ENCODE assay signal across 19 cellular contexts in the genomic region with DNA sequence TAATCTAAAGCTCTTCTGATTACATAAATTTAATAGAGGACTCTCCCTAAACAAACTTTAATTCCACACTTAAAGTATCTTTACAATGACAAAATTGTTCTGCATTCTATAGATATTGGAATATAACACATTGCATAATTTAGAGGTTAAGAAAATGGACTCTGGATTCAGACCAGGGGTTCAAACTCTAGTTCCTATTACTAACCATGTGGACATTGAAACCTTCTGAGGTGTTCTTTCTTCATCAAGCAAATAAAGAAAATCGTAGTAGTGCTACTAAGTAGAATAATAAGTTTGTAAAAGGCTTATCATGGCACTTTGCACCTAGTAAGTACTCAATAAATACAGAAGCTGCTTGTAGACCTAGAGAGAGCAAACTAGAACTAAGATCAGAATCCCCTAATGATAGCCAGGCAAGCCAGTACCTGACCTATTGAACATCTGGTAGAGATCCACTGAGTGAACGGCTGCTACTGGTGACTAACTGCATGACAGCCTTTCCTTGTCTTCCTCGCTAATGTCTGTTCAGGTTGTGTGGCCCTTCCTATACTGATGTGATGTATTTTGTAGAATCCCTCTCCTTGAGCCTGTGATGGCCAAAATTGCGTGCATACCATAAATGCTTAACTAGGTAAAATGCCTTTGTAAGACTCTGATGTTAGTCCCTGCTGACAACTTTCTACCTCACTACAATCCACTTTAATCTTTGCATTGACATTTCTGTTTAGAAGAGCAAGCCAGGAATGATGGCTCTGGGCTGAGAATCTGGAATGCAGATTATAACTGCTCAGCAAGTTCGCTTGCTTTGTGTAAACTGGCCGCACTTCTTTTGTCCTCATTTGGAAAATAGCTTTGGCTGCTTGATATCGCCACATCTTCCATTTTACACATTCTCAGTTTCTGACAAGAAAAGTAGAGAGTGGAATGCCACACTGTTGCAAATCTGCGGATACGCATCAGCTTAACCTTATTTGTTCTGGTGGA.
A peak's percentile ranks its signal among the peaks of the same experiment; 100 is the strongest.
DNase-seq lines count a peak whose midpoint lies in the region; ATAC-seq, FAIRE-seq and TF ChIP-seq lines count a peak whose summit lies in the region.
"Had no signal": no experiment of that assay in that cellular context is flagged by ENCODE, and none has a peak within 500 bp of the region (broad histone marks: within the 10 kb centered on the region; RNA-seq: fewer than 3 reads in every experiment).

No MANE protein-coding gene starts in this region.

- TF ChIP-seq POLR2A in HepG2 (IDR thresholded peaks at IDR 0.05; ENCODE audit: insufficient read depth in 1 of 2, low read depth in 2 of 2, low read length in 2 of 2) = no peak

- no peak for TF ChIP-seq CTCF in liver (IDR thresholded peaks at IDR 0.05; ENCODE audit: low read depth, low read length, missing input control)
- no peak for TF ChIP-seq CTCF in HepG2 (CRISPR knock-in tag; IDR thresholded peaks at IDR 0.05)

- H3K9me3 ChIP-seq in liver (ENCODE audit: control insufficient read depth in 4 of 4, low read length in 3 of 4) (peaks cover 0 to 7% (median 2%) of the 10 kb centered on the region in 4 donors), HepG2 (ENCODE audit: low read length) (peaks cover 5% of the 10 kb centered on the region; the same call in 1 of the 2 replicates), HAP-1 (no peaks in the 10 kb centered on the region)
- H3K9me3 ChIP-seq: BE2C had no signal

- H3K9ac ChIP-seq in liver (ENCODE audit: low read depth in 1 of 2, low read length in 2 of 2) = no peak overlapping the region
- H3K9ac ChIP-seq in HepG2 (ENCODE audit: insufficient read depth, low read depth, low read length) = no peak overlapping the region
- no peak overlapping the region for H3K9ac ChIP-seq in rectal smooth muscle tissue (ENCODE audit: low read length)
- H3K9ac ChIP-seq: GM23248 had no signal

- TF ChIP-seq EP300 in HepG2 (IDR thresholded peaks at IDR 0.05; ENCODE audit: low read depth in 2 of 2, low read length in 2 of 2) (no peak), HepG2 (CRISPR knock-in tag; IDR thresholded peaks at IDR 0.05; ENCODE audit: borderline replicate concordance) (no peak)

- H3K4me1 ChIP-seq in liver (ENCODE audit: control insufficient read depth in 4 of 4, insufficient read depth in 4 of 4, low read length in 3 of 4) (peaks cover 0 to 6% (median 2%) of the 10 kb centered on the region in 4 donors), HepG2 (ENCODE audit: insufficient read depth, low read length) (no peaks in the 10 kb centered on the region), rectal smooth muscle tissue (ENCODE audit: control insufficient read depth, insufficient read depth, low read length) (peaks cover 20% of the 10 kb centered on the region), HAP-1 (no peaks in the 10 kb centered on the region)
- H3K4me1 ChIP-seq: BE2C had no signal

- H3K4me3 ChIP-seq in liver (ENCODE audit: low read depth in 1 of 3, low read length in 3 of 3) (no peak overlapping the region), HepG2 (replicated peaks in 1 of 3; ENCODE audit: insufficient read depth in 1 of 3, low read depth in 2 of 3, low read length in 3 of 3) (no peak overlapping the region), rectal smooth muscle tissue (ENCODE audit: low read length) (no peak overlapping the region), HAP-1 (no peak overlapping the region)
- H3K4me3 ChIP-seq: GM23248 had no signal

- POLR2A ChIA-PET in HepG2 (lab: Yijun Ruan, JAX) = no interaction called here

- H3K27me3 ChIP-seq in liver (ENCODE audit: control insufficient read depth in 4 of 4, insufficient read depth in 4 of 4, low read length in 3 of 4) (no peaks in the 10 kb centered on the region), HepG2 (ENCODE audit: control insufficient read depth in 1 of 2, insufficient read depth in 2 of 2, low read length in 2 of 2) (peaks cover 0 to 3% of the 10 kb centered on the region in 2 experiments; a peak in 2 of 5 replicates), rectal smooth muscle tissue (ENCODE audit: control insufficient read depth, insufficient read depth, low read length) (no peaks in the 10 kb centered on the region), HAP-1 (ENCODE audit: low read depth) (0 out of 2 replicates have a peak, but pooled peaks cover 4% of the 10 kb centered on the region)
- H3K27me3 ChIP-seq: BE2C had no signal

- ATAC-seq in HepG2 (no peak), left lobe of liver (peak; percentile 69), GM21786 (IDR thresholded peaks at IDR 0.05; ENCODE audit: unreplicated experiment) (no peak)
- ATAC-seq: HCT116, Panc1 had no signal

- no TSS peak for BruUV-seq in HepG2 (replicated peaks; lab: Mats Ljungman, UMichigan)

- WGBS in liver = 83% methylated on average over 9 of the region's 9 CpGs
- WGBS in HepG2 (ENCODE audit: low lambda C conversion rate) = 53% methylated on average over 9 of the region's 9 CpGs

- H2AFZ ChIP-seq in HepG2 (ENCODE audit: low read length) = no peak overlapping the region
- H2AFZ ChIP-seq: GM23248 had no signal

- CTCF ChIA-PET in HepG2 (lab: Yijun Ruan, JAX; ENCODE audit: low intra/inter-chr PET ratio, low total read pairs) = no interaction called here

- intact Hi-C loops in HepG2 (cut with micrococcal nuclease; ENCODE audit: unreplicated experiment) = no loop called here

- TF ChIP-seq RAD21 in liver (IDR thresholded peaks at IDR 0.05) (no peak), HepG2 (CRISPR knock-in tag; IDR thresholded peaks at IDR 0.05) (no peak)

- H3K27ac ChIP-seq in liver (ENCODE audit: low read depth in 1 of 2, low read length in 2 of 2) (no peak overlapping the region), HepG2 (ENCODE audit: extremely low read length, insufficient read depth, low read length) (no peak overlapping the region), rectal smooth muscle tissue (ENCODE audit: low read depth, low read length) (peak overlapping the region; percentile 73)
- H3K27ac ChIP-seq: GM23248 had no signal

- DNase-seq in HepG2 (ENCODE audit: low spot score) (no peak), left lobe of liver (ENCODE audit: low spot score) (no peak), COR-L47 (lab: John Stamatoyannopoulos, UW) (no peak), HAP-1 (ENCODE audit: low spot score in 2 of 2) (no peak)
- DNase-seq: BE2C; CD4-positive, CD25-positive, alpha-beta regulatory T cell; DMS153; GDM1; GM23248; NCI-H1092 treated with DMSO at 0.1 percent for 48 hours; NCI-H146; NCI-H2081 had no signal

- H4K20me1 ChIP-seq in HepG2 (ENCODE audit: insufficient read depth, low read length) = no peaks in the 10 kb centered on the region

- in situ Hi-C loops in HepG2 (cut with HindIII; ENCODE audit: extremely low pct_ligation_motif_present, low pct_unique_long_range_greater_than_20kb) (no loop called here), HAP-1 (cut with MboI; ENCODE audit: low sequenced_read_pairs) (no loop called here)

- H3K4me2 ChIP-seq in HepG2 (ENCODE audit: low read depth, low read length) = no peak overlapping the region

- no peaks in the 10 kb centered on the region for H3K36me3 ChIP-seq in liver (ENCODE audit: control insufficient read depth in 4 of 4, insufficient read depth in 3 of 4, low read depth in 1 of 4, low read length in 3 of 4)
- no peaks in the 10 kb centered on the region for H3K36me3 ChIP-seq in HepG2 (replicated peaks in 1 of 2; ENCODE audit: control insufficient read depth in 1 of 2, insufficient read depth in 2 of 2, low read length in 2 of 2)
- no peaks in the 10 kb centered on the region for H3K36me3 ChIP-seq in rectal smooth muscle tissue (ENCODE audit: control insufficient read depth, insufficient read depth, low read length)
- H3K36me3 ChIP-seq in HAP-1 (replicated peaks) = no peaks in the 10 kb centered on the region
- H3K36me3 ChIP-seq: BE2C had no signal

- H3K79me2 ChIP-seq in HepG2 (ENCODE audit: insufficient read depth, low read length) = no peaks in the 10 kb centered on the region

- FAIRE-seq in HepG2 (lab: Jason Lieb, UNC) = no peak
- FAIRE-seq: A204.1, GM19239 had no signal

TF ChIP-seq in liver, 16 proteins besides CTCF, POLR2A, EP300 and RAD21 (continues in another document):
- TF ChIP-seq JUND (IDR thresholded peaks at IDR 0.05) = peak in 1 of 2 donors; percentile 21
- peak; percentile 71 for TF ChIP-seq HNF4G (IDR thresholded peaks at IDR 0.05)
- TF ChIP-seq SP1 (IDR thresholded peaks at IDR 0.05) = peak; percentile 21
- peak in 1 of 2 donors; percentile 29 for TF ChIP-seq RXRA (IDR thresholded peaks at IDR 0.05)
- TF ChIP-seq YY1 (IDR thresholded peaks at IDR 0.05) = no peak
- TF ChIP-seq EGR1 (IDR thresholded peaks at IDR 0.05; ENCODE audit: low read depth in 2 of 2) = no peak

TF ChIP-seq in HepG2, 621 proteins besides CTCF, POLR2A, EP300 and RAD21 (continues in another document):
- TF ChIP-seq AHR (CRISPR knock-in tag; IDR thresholded peaks at IDR 0.05) (no peak), ZFP82 (CRISPR knock-in tag; IDR thresholded peaks at IDR 0.05; ENCODE audit: borderline replicate concordance) (no peak)
